Comparison of ENCODE assay signal across 2 cellular contexts in the genomic region with DNA sequence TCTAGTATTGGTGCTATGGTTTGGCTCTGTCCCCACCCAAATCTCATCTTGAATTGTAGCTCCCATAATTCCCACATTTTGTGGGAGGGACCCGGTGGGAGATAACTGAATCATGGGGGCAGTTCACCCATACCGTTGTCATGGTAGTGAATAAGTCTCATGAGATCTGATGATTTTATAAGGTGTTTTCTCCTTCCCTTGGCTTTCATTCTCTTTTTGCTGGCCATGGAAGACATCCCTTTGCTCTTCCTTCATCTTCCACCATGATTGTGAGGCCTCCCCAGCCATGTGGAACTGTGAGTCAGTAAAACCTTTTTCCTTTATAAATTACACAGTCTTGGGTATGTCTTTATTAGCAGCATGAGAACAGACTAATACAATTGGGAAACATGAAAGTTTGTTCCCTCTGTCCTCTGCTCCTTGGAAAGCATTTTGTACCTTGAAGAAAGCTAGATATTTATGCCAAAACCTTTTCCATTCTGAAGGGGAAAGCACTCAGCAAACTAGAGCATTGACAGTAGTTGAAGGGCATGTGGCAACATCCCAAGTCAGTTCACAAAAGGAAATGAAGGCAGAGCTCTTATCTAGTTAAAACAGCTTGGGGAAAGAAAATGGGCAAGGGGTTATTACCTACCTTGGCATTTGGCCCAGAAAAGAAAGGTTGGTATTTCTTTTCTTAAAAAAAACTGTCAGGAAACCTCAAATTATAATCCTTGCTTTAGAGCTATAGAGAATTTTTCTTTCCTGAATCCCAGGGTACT.
TF ChIP-seq lines count a peak whose summit lies in the region.

No MANE protein-coding gene starts in this region.

TF ChIP-seq in HEK293, 187 proteins besides CTCF, POLR2A, EP300 and RAD21 (continued from another document):
- TF ChIP-seq, protein P1, sequence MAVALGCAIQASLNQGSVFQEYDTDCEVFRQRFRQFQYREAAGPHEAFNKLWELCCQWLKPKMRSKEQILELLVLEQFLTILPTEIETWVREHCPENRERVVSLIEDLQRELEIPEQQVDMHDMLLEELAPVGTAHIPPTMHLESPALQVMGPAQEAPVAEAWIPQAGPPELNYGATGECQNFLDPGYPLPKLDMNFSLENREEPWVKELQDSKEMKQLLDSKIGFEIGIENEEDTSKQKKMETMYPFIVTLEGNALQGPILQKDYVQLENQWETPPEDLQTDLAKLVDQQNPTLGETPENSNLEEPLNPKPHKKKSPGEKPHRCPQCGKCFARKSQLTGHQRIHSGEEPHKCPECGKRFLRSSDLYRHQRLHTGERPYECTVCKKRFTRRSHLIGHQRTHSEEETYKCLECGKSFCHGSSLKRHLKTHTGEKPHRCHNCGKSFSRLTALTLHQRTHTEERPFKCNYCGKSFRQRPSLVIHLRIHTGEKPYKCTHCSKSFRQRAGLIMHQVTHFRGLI (tag by site-specific recombination; IDR thresholded peaks at IDR 0.05) = no peak
- TF ChIP-seq ZNF549 (tag by site-specific recombination; IDR thresholded peaks at IDR 0.05) (0 out of 2 replicates have a peak, but pooled peaks have one; percentile 6), KLF16 (tag by site-specific recombination; IDR thresholded peaks at IDR 0.05) (no peak), ZNF155 (tag by site-specific recombination; IDR thresholded peaks at IDR 0.05) (no peak), ZNF140 (tag by site-specific recombination; IDR thresholded peaks at IDR 0.05) (no peak), ZNF266 (tag by site-specific recombination; IDR thresholded peaks at IDR 0.05; ENCODE audit: low read depth) (no peak), ZBTB11 (tag by site-specific recombination; conservative IDR thresholded peaks at IDR 0.05; ENCODE audit: low read depth) (no peak), MEIS1 (CRISPR knock-in tag; IDR thresholded peaks at IDR 0.05; ENCODE audit: borderline replicate concordance) (no peak), ZBTB49 (tag by site-specific recombination; IDR thresholded peaks at IDR 0.05; ENCODE audit: low read depth) (no peak), SETDB1 (IDR thresholded peaks at IDR 0.05; ENCODE audit: insufficient read length, low read length) (peak; percentile 80), ZNF488 (tag by site-specific recombination; IDR thresholded peaks at IDR 0.05) (no peak)

TF ChIP-seq in K562, 482 proteins besides CTCF, POLR2A, EP300 and RAD21 (continued from another document):
- peak; percentile 72; the same call in 1 of the 2 replicates for TF ChIP-seq MGA (IDR thresholded peaks at IDR 0.05)
- peak; percentile 51 for TF ChIP-seq TCF3 (CRISPR knock-in tag; IDR thresholded peaks at IDR 0.05)
- no peak for TF ChIP-seq ATF7 (IDR thresholded peaks at IDR 0.05)
- peak; percentile 44; the same call in 1 of the 2 replicates for TF ChIP-seq CBFA2T2 (conservative IDR thresholded peaks at IDR 0.05)
- TF ChIP-seq MCM7 (IDR thresholded peaks at IDR 0.05) = no peak
- TF ChIP-seq CBFA2T3 (IDR thresholded peaks at IDR 0.05) = peak; percentile 65; the same call in 1 of the 2 replicates
- TF ChIP-seq WHSC1 (IDR thresholded peaks at IDR 0.05; ENCODE audit: low read length) = no peak
- TF ChIP-seq NCOR1 (IDR thresholded peaks at IDR 0.05) = peak; percentile 15; the same call in 1 of the 2 replicates
- TF ChIP-seq ZNF592 (IDR thresholded peaks at IDR 0.05) = peak; percentile 71
- 0 out of 2 replicates have a peak, but pooled peaks have one; percentile 38 for TF ChIP-seq DPF2 (IDR thresholded peaks at IDR 0.05)
- TF ChIP-seq, protein P2, sequence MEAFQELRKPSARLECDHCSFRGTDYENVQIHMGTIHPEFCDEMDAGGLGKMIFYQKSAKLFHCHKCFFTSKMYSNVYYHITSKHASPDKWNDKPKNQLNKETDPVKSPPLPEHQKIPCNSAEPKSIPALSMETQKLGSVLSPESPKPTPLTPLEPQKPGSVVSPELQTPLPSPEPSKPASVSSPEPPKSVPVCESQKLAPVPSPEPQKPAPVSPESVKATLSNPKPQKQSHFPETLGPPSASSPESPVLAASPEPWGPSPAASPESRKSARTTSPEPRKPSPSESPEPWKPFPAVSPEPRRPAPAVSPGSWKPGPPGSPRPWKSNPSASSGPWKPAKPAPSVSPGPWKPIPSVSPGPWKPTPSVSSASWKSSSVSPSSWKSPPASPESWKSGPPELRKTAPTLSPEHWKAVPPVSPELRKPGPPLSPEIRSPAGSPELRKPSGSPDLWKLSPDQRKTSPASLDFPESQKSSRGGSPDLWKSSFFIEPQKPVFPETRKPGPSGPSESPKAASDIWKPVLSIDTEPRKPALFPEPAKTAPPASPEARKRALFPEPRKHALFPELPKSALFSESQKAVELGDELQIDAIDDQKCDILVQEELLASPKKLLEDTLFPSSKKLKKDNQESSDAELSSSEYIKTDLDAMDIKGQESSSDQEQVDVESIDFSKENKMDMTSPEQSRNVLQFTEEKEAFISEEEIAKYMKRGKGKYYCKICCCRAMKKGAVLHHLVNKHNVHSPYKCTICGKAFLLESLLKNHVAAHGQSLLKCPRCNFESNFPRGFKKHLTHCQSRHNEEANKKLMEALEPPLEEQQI (IDR thresholded peaks at IDR 0.05) = peak; percentile 95
- peak; percentile 67 to 81 for TF ChIP-seq TRIM24 (IDR thresholded peaks at IDR 0.05)
- 0 out of 4 replicates have a peak, but pooled peaks of 1 of the 2 experiments have one; percentile 41 for TF ChIP-seq ARNT (IDR thresholded peaks at IDR 0.05)
- 0 out of 2 replicates have a peak, but pooled peaks have one; percentile 35 for TF ChIP-seq L3MBTL2 (IDR thresholded peaks at IDR 0.05)
- peak; percentile 54 for TF ChIP-seq ZFP36 (IDR thresholded peaks at IDR 0.05; ENCODE audit: low read depth, low read length, partially characterized antibody)
- 0 out of 2 replicates have a peak, but pooled peaks have one; percentile 54 for TF ChIP-seq ZEB2 (IDR thresholded peaks at IDR 0.05)
- TF ChIP-seq RFX1 (IDR thresholded peaks at IDR 0.05) = peak; percentile 23; the same call in 1 of the 2 replicates
- peak; percentile 100 for TF ChIP-seq ZNF431 (CRISPR knock-in tag; IDR thresholded peaks at IDR 0.05)
- TF ChIP-seq, protein P3, sequence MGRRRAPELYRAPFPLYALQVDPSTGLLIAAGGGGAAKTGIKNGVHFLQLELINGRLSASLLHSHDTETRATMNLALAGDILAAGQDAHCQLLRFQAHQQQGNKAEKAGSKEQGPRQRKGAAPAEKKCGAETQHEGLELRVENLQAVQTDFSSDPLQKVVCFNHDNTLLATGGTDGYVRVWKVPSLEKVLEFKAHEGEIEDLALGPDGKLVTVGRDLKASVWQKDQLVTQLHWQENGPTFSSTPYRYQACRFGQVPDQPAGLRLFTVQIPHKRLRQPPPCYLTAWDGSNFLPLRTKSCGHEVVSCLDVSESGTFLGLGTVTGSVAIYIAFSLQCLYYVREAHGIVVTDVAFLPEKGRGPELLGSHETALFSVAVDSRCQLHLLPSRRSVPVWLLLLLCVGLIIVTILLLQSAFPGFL (CRISPR knock-in tag; IDR thresholded peaks at IDR 0.05) = no peak
- TF ChIP-seq USF1 (CRISPR knock-in tag; IDR thresholded peaks at IDR 0.05) = 0 out of 2 replicates have a peak, but pooled peaks have one; percentile 15
- TF ChIP-seq TAL1 (IDR thresholded peaks at IDR 0.05) = peak; percentile 20; the same call in 1 of the 2 replicates
- TF ChIP-seq HDAC6 (IDR thresholded peaks at IDR 0.05; ENCODE audit: low read depth, low read length) = no peak
- peak; percentile 36; the same call in 1 of the 2 replicates for TF ChIP-seq DMBX1 (CRISPR knock-in tag; IDR thresholded peaks at IDR 0.05; ENCODE audit: borderline replicate concordance)
- peak in 1 of 2 experiments; percentile 86; a peak in 1 of 3 replicates for TF ChIP-seq CBX3 (IDR thresholded peaks at IDR 0.05; ENCODE audit: borderline replicate concordance in 1 of 2, low read length in 2 of 2)
